ENCODE assay signal across 14 cellular contexts in genomic region chr6:109019911-109020310, GRCh38.
"Had no signal": no experiment of that assay in that cellular context is flagged by ENCODE, and none has a peak within 500 bp of the region (broad histone marks: within the 10 kb centered on the region; RNA-seq: fewer than 3 reads in every experiment).

No MANE protein-coding gene starts in this region.

- H3K9me3 Mint-ChIP-seq: activated naive CD8-positive, alpha-beta T cell treated with anti-CD3 and anti-CD28 coated beads for 36 hours; T-helper 1 cell treated with Interleukin-12 subunit alpha and Interleukin-12 subunit beta and Interleukin-4 antibody, amounts not matched to agents 30 μg/mL and 1 μg/mL, for 36 hours had no signal

- DNase-seq: activated CD4-positive, alpha-beta T cell treated with anti-CD3 and anti-CD28 coated beads, Interleukin-2, amount 50 U/mL, for 4 hours; activated CD4-positive, CD25-positive, alpha-beta regulatory T cell; activated effector memory CD4-positive, alpha-beta T cell treated with Interleukin-2 at 50 U/mL for 16 hours; activated naive CD8-positive, alpha-beta T cell treated with anti-CD3 and anti-CD28 coated beads for 36 hours; activated T-cell treated with anti-CD3 and anti-CD28 coated beads, Interleukin-2, amount 50 U/mL, for 1 hour; anterior cingulate cortex; mammary epithelial cell; ovary; thyroid gland; uterus had no signal

- H3K27me3 ChIP-seq: breast epithelium, ovary, thyroid gland, uterus had no signal

- H3K27ac Mint-ChIP-seq: activated naive CD8-positive, alpha-beta T cell treated with anti-CD3 and anti-CD28 coated beads for 36 hours; T-helper 1 cell treated with Interleukin-12 subunit alpha and Interleukin-12 subunit beta and Interleukin-4 antibody, amounts not matched to agents 30 μg/mL and 1 μg/mL, for 36 hours had no signal

- H3K36me3 ChIP-seq: breast epithelium, ovary, thyroid gland, uterus had no signal

- H3K36me3 Mint-ChIP-seq: activated naive CD8-positive, alpha-beta T cell treated with anti-CD3 and anti-CD28 coated beads for 36 hours had no signal

- H3K4me3 ChIP-seq: breast epithelium, ovary, skin epidermis, thyroid gland, uterus had no signal

- H3K4me3 Mint-ChIP-seq: activated naive CD8-positive, alpha-beta T cell treated with anti-CD3 and anti-CD28 coated beads for 36 hours; T-helper 1 cell treated with Interleukin-12 subunit alpha and Interleukin-12 subunit beta and Interleukin-4 antibody, amounts not matched to agents 30 μg/mL and 1 μg/mL, for 36 hours had no signal

- H3K9me3 ChIP-seq: breast epithelium, ovary, thyroid gland, uterus had no signal

- H3K4me1 ChIP-seq: uterus had no signal

- H3K27me3 Mint-ChIP-seq: activated naive CD8-positive, alpha-beta T cell treated with anti-CD3 and anti-CD28 coated beads for 36 hours had no signal

- ATAC-seq: SK-N-SH treated with all-trans-retinoic acid at 6 μM for 48 hours had no signal

- H3K27ac ChIP-seq: breast epithelium, ovary, skin epidermis, thyroid gland, uterus had no signal
